8 cellular contexts compared by ENCODE assay signal in genomic region chr10:50552771-50553535, GRCh38.
DNase-seq lines count a peak whose midpoint lies in the region; ATAC-seq and TF ChIP-seq lines count a peak whose summit lies in the region.

No MANE protein-coding gene starts in this region.

- intact Hi-C loops in testis (cut with DNase I; ENCODE audit: low total_unique reads) = no loop called here

- H3K27ac ChIP-seq in testis = peak overlapping the region; percentile 29 to 50

- peaks cover 49% of the 10 kb centered on the region for H3K4me1 ChIP-seq in testis

- H3K9me3 ChIP-seq in testis = no peaks in the 10 kb centered on the region

- 77 to 82% methylated on average over 4 of the region's 4 CpGs for WGBS in testis, 2 donors

- DNase-seq in ELR (ENCODE audit: low read depth) (peak; percentile 46), RPMI7951 (ENCODE audit: low read depth) (peak; percentile 46), fibroblast of gingiva (ENCODE audit: low read depth) (peak; percentile 53), testis (peak; percentile 30), NCI-H1092 treated with DMSO at 0.1 percent for 48 hours (lab: John Stamatoyannopoulos, UW) (no peak), NCI-H2081 (lab: John Stamatoyannopoulos, UW) (no peak), omental fat pad (ENCODE audit: low spot score) (no peak)

- no peaks in the 10 kb centered on the region for H3K36me3 ChIP-seq in testis (ENCODE audit: low read depth, missing control alignments)

- TF ChIP-seq CTCF in testis (IDR thresholded peaks at IDR 0.05) (no peak), omental fat pad (IDR thresholded peaks at IDR 0.05) (no peak)

- ATAC-seq in GM21619 (IDR thresholded peaks at IDR 0.05; ENCODE audit: unreplicated experiment) = peak; percentile 66
- no peak for ATAC-seq in omental fat pad (ENCODE audit: low FRiP score)

- TF ChIP-seq POLR2A in testis (IDR thresholded peaks at IDR 0.05) = no peak

- no peaks in the 10 kb centered on the region for H3K27me3 ChIP-seq in testis

- H3K4me3 ChIP-seq in testis = no peak overlapping the region

Comparison
In these comparisons a context has a peak if more than half of its experiments do, and no peak if none do; other contexts are left out.
1. DNase-seq: peak in ELR (single experiment), RPMI7951 (single experiment), fibroblast of gingiva (single experiment) and testis (single experiment); none in NCI-H1092 treated with DMSO at 0.1 percent for 48 hours (single experiment), NCI-H2081 (0 of 2) and omental fat pad (single experiment).